Comparison of ENCODE assay signal across 1 cellular context in the genomic region with DNA sequence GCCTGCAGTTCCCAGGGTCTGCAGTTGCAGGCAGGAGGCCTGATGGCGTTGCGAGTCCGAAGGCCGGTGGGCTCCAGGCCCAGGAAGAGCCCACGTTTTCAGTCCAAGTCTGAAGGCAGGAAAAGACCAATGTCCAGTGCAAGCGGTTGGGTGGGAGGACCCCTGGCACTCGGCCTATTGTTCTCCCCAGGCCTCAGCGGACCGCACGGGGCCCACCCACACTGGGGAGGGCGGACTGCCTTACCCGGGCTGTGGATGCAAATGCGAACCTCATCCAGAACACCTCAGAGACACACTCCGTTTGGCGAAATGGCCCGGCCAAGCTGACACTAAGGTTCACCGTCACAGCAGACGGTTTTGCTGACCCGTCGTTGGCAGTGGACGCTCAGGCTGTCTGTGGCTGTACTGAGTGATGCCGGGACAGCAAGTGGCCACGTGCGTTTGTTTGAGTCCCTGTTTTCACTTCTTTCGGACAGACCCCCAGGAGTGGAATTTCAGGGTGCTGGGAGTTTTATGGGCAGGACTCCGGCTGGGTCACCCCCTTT.
TF ChIP-seq lines count a peak whose summit lies in the region.

No MANE protein-coding gene starts in this region.

TF ChIP-seq in liver, 16 proteins besides CTCF, POLR2A, EP300 and RAD21:
- peak in 1 of 2 donors; percentile 8 for TF ChIP-seq RXRA (IDR thresholded peaks at IDR 0.05)
- TF ChIP-seq SP1 (IDR thresholded peaks at IDR 0.05): no peak
- TF ChIP-seq HNF4G (IDR thresholded peaks at IDR 0.05): no peak
TF ChIP-seq in liver: peak in this region for 1.
